In the genomic region with DNA sequence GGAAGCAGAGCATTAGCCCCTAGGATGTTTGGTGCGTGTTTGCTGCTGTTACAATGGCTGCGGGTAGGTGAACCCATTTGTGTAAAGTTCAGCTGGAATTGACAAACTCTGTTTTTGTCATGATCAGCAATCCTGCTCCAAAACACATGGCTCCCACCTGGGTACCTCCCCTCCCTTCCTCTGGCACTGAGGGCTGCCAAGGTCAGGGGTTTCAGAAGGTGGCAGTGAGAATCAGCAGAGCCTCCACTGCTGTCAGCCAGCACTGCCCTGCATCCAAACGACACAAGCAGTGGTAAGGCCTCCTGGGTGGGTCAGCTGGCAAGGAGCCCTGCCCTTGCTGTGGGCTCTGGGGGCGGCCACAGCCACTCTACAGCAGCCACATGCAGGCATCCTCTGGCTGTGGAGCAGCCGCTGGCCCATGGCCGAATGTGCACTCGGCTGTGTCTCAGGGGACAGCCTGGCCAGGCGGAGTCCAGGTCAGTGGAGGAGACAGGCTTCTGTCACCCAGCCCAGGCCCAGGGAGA, we compare ENCODE assay signal across 20 cellular contexts. TPM values are rescaled to one million over a fixed set of nuclear protein-coding genes. Genes with fewer than 3 reads are reported as not detected.
"Had no signal": no experiment of that assay in that cellular context is flagged by ENCODE, and none has a peak within 500 bp of the region (broad histone marks: within the 10 kb centered on the region; RNA-seq: fewer than 3 reads in every experiment).

No MANE protein-coding gene starts in this region.

- H3K27ac ChIP-seq: body of pancreas, left lung, spleen, tibial artery, uterus had no signal

- H3K4me1 ChIP-seq: body of pancreas, left lung, spleen, tibial artery, uterus had no signal

- DNase-seq: activated CD4-positive, alpha-beta T cell treated with anti-CD3 and anti-CD28 coated beads for 1 hour; activated gamma-delta T cell treated with Interleukin-2 at 50 U/mL for 16 hours; activated T-cell treated with anti-CD3 and anti-CD28 coated beads, Interleukin-2, amount 50 U/mL, for 1 hour; anterior cingulate cortex; body of pancreas; caudate nucleus; dermis blood vessel endothelial cell; effector CD8-positive, alpha-beta T cell; erythroblast; foreskin fibroblast; kidney; left lung; occipital lobe; spleen; stimulated activated CD4-positive, alpha-beta T cell treated with anti-CD3 and anti-CD28 coated beads, Interleukin-4, amount 100 ng/mL, for 1 hour; stimulated activated naive CD4-positive, alpha-beta T cell treated with Interleukin-2 at 50 U/mL for 16 hours; T-helper 1 cell; tibial artery; uterus had no signal

- H3K36me3 ChIP-seq: left lung, spleen, tibial artery, uterus had no signal

- H3K27me3 ChIP-seq: body of pancreas, left lung, uterus had no signal

- ATAC-seq: body of pancreas, left lung had no signal

- H3K4me3 ChIP-seq: body of pancreas, left lung, spleen, tibial artery, uterus had no signal

- H3K9me3 ChIP-seq: body of pancreas, left lung, spleen, tibial artery, uterus had no signal

RNA-seq across cellular contexts. Expression of gene LDLRAD4, which starts 32.8 kb away (rescaled TPM):
- total RNA-seq: fibroblast of lung had no signal
- polyA plus RNA-seq: fibroblast of lung had no signal
